Comparison of ENCODE assay signal across 30 cellular contexts in genomic region chr13:108787709-108788394, GRCh38.
"Had no signal": no experiment of that assay in that cellular context is flagged by ENCODE, and none has a peak within 500 bp of the region (broad histone marks: within the 10 kb centered on the region; RNA-seq: fewer than 3 reads in every experiment).

No MANE protein-coding gene starts in this region.

- H3K36me3 ChIP-seq: esophagus muscularis mucosa, heart left ventricle, left ventricle myocardium inferior, pancreas, right atrium auricular region, stomach, thyroid gland, upper lobe of left lung, vagina had no signal

- H3K27ac ChIP-seq: esophagus muscularis mucosa, foreskin keratinocyte, heart left ventricle, left ventricle myocardium inferior, pancreas, psoas muscle, right atrium auricular region, stomach, thyroid gland, upper lobe of left lung, vagina had no signal

- H3K27me3 ChIP-seq: esophagus muscularis mucosa, foreskin keratinocyte, right atrium auricular region, stomach, thyroid gland, upper lobe of left lung, vagina had no signal

- H3K4me1 ChIP-seq: esophagus muscularis mucosa, foreskin keratinocyte, left ventricle myocardium inferior, pancreas, psoas muscle, right atrium auricular region, stomach, thyroid gland, upper lobe of left lung, vagina had no signal

- H3K9me3 ChIP-seq: esophagus muscularis mucosa, heart left ventricle, left ventricle myocardium inferior, pancreas, psoas muscle, right atrium auricular region, stomach, thyroid gland, upper lobe of left lung, vagina had no signal

- H3K4me3 ChIP-seq: esophagus muscularis mucosa, heart left ventricle, left ventricle myocardium inferior, lung, pancreas, psoas muscle, right atrium auricular region, smooth muscle cell, stomach, thyroid gland, upper lobe of left lung, vagina had no signal

- H3K4me2 ChIP-seq: smooth muscle cell had no signal

- H3K9me3 Mint-ChIP-seq: activated CD4-positive, alpha-beta T cell treated with anti-CD3 and anti-CD28 coated beads, Interleukin-2, amount 10 ng/mL, durations not matched to agents 7 days and 5 days; activated CD8-positive, alpha-beta T cell treated with anti-CD3 and anti-CD28 coated beads for 36 hours; activated naive CD4-positive, alpha-beta T cell treated with anti-CD3 and anti-CD28 coated beads, Interleukin-2, amount 50 U/mL, for 24 hours; activated T-cell treated with anti-CD3 and anti-CD28 coated beads, Interleukin-2, amount 50 U/mL, for 4 hours; activated T-helper 17 cell treated with anti-CD3 and anti-CD28 coated beads, Interleukin-2, amount 50 U/mL, for 72 hours; T-helper 1 cell treated with Interleukin-12 subunit alpha and Interleukin-12 subunit beta and Interleukin-4 antibody, amounts not matched to agents 30 μg/mL and 1 μg/mL, for 36 hours had no signal

- DNase-seq: activated CD4-positive, alpha-beta T cell treated with anti-CD3 and anti-CD28 coated beads for 1 hour; activated CD4-positive, alpha-beta T cell treated with anti-CD3 and anti-CD28 coated beads, Interleukin-2, amount 10 ng/mL, durations not matched to agents 7 days and 5 days; activated CD8-positive, alpha-beta T cell treated with anti-CD3 and anti-CD28 coated beads for 36 hours; activated gamma-delta T cell treated with Interleukin-2 at 50 U/mL for 16 hours; activated T-cell treated with anti-CD3 and anti-CD28 coated beads, Interleukin-2, amount 50 U/mL, for 4 hours; dermis blood vessel endothelial cell; effector CD4-positive, alpha-beta T cell; foreskin keratinocyte; heart left ventricle; left ventricle myocardium inferior; mesendoderm; pancreas; psoas muscle; stimulated activated CD4-positive, alpha-beta T cell treated with anti-CD3 and anti-CD28 coated beads, Interleukin-1b, Interleukin-23, amount 100 ng/mL, for 48 hours; stimulated activated naive B cell treated with anti-CD40 and anti-IgM and Interleukin-4, amounts not matched to agents 10 μg/mL and 1 μg/mL and 100 μg/mL, for 72 hours; stomach; T-helper 9 cell; thyroid gland; upper lobe of left lung had no signal

- H3K4me3 Mint-ChIP-seq: activated CD4-positive, alpha-beta T cell treated with anti-CD3 and anti-CD28 coated beads, Interleukin-2, amount 10 ng/mL, durations not matched to agents 7 days and 5 days; activated CD8-positive, alpha-beta T cell treated with anti-CD3 and anti-CD28 coated beads for 36 hours; activated naive CD4-positive, alpha-beta T cell treated with anti-CD3 and anti-CD28 coated beads, Interleukin-2, amount 50 U/mL, for 24 hours; activated T-cell treated with anti-CD3 and anti-CD28 coated beads, Interleukin-2, amount 50 U/mL, for 4 hours; activated T-helper 17 cell treated with anti-CD3 and anti-CD28 coated beads, Interleukin-2, amount 50 U/mL, for 72 hours; central memory CD8-positive, alpha-beta T cell; nephron; stimulated activated naive B cell treated with anti-CD40 and anti-IgM and Interleukin-4, amounts not matched to agents 10 μg/mL and 1 μg/mL and 100 μg/mL, for 72 hours; T-helper 1 cell treated with Interleukin-12 subunit alpha and Interleukin-12 subunit beta and Interleukin-4 antibody, amounts not matched to agents 30 μg/mL and 1 μg/mL, for 36 hours; WTC11 had no signal

- H3K36me3 Mint-ChIP-seq: activated naive CD4-positive, alpha-beta T cell treated with anti-CD3 and anti-CD28 coated beads, Interleukin-2, amount 50 U/mL, for 24 hours; stimulated activated naive B cell treated with anti-CD40 and anti-IgM and Interleukin-4, amounts not matched to agents 10 μg/mL and 1 μg/mL and 100 μg/mL, for 72 hours had no signal

- H3K27ac Mint-ChIP-seq: activated CD4-positive, alpha-beta T cell treated with anti-CD3 and anti-CD28 coated beads, Interleukin-2, amount 10 ng/mL, durations not matched to agents 7 days and 5 days; activated CD8-positive, alpha-beta T cell treated with anti-CD3 and anti-CD28 coated beads for 36 hours; activated naive CD4-positive, alpha-beta T cell treated with anti-CD3 and anti-CD28 coated beads, Interleukin-2, amount 50 U/mL, for 24 hours; activated T-helper 17 cell treated with anti-CD3 and anti-CD28 coated beads, Interleukin-2, amount 50 U/mL, for 72 hours; stimulated activated naive B cell treated with anti-CD40 and anti-IgM and Interleukin-4, amounts not matched to agents 10 μg/mL and 1 μg/mL and 100 μg/mL, for 72 hours; T-helper 1 cell treated with Interleukin-12 subunit alpha and Interleukin-12 subunit beta and Interleukin-4 antibody, amounts not matched to agents 30 μg/mL and 1 μg/mL, for 36 hours; WTC11 had no signal

- H3K4me1 Mint-ChIP-seq: activated CD4-positive, alpha-beta T cell treated with anti-CD3 and anti-CD28 coated beads, Interleukin-2, amount 10 ng/mL, durations not matched to agents 7 days and 5 days; activated naive CD4-positive, alpha-beta T cell treated with anti-CD3 and anti-CD28 coated beads, Interleukin-2, amount 50 U/mL, for 24 hours; activated T-helper 17 cell treated with anti-CD3 and anti-CD28 coated beads, Interleukin-2, amount 50 U/mL, for 72 hours; central memory CD8-positive, alpha-beta T cell; stimulated activated naive B cell treated with anti-CD40 and anti-IgM and Interleukin-4, amounts not matched to agents 10 μg/mL and 1 μg/mL and 100 μg/mL, for 72 hours had no signal

- H3K27me3 Mint-ChIP-seq: activated CD4-positive, alpha-beta T cell treated with anti-CD3 and anti-CD28 coated beads, Interleukin-2, amount 10 ng/mL, durations not matched to agents 7 days and 5 days; activated CD8-positive, alpha-beta T cell treated with anti-CD3 and anti-CD28 coated beads for 36 hours; central memory CD8-positive, alpha-beta T cell; stimulated activated naive B cell treated with anti-CD40 and anti-IgM and Interleukin-4, amounts not matched to agents 10 μg/mL and 1 μg/mL and 100 μg/mL, for 72 hours had no signal
